ENCODE assay signal across 8 cellular contexts in genomic region chr4:112321768-112322684, GRCh38. TPM values are rescaled to one million over a fixed set of nuclear protein-coding genes. Genes with fewer than 3 reads are reported as not detected.
A peak's percentile ranks its signal among the peaks of the same experiment; 100 is the strongest.
DNase-seq lines count a peak whose midpoint lies in the region; ATAC-seq and TF ChIP-seq lines count a peak whose summit lies in the region.

No MANE protein-coding gene starts in this region.

- H4K20me1 ChIP-seq in DOHH2 (ENCODE audit: control insufficient read depth, insufficient read depth, low read depth, low read length): no peaks in the 10 kb centered on the region

- ATAC-seq in SK-N-SH treated with all-trans-retinoic acid at 6 μM for 48 hours (peak; percentile 74), GM21526 (IDR thresholded peaks at IDR 0.05; ENCODE audit: low FRiP score, unreplicated experiment) (no peak), GM21786 (IDR thresholded peaks at IDR 0.05; ENCODE audit: unreplicated experiment) (no peak)

- H3K36me3 ChIP-seq in DOHH2 (ENCODE audit: control insufficient read depth, low read length) (no peaks in the 10 kb centered on the region), cardiac muscle cell (no peaks in the 10 kb centered on the region)

- no peaks in the 10 kb centered on the region for H3K9me3 ChIP-seq in DOHH2 (ENCODE audit: control insufficient read depth, insufficient read depth, low read length)
- H3K9me3 ChIP-seq in cardiac muscle cell (ENCODE audit: low read depth): no peaks in the 10 kb centered on the region

- H3K9me2 ChIP-seq in DOHH2 (replicated peaks; ENCODE audit: control insufficient read depth, low read length): no peaks in the 10 kb centered on the region

- TF ChIP-seq CTCF in DOHH2 (IDR thresholded peaks at IDR 0.05; ENCODE audit: low read depth, low read length, poor library complexity, severe bottlenecking) (peak; percentile 94), cardiac muscle cell (IDR thresholded peaks at IDR 0.05; ENCODE audit: low read depth, low read length) (peak; percentile 90)

- H3K4me1 ChIP-seq in DOHH2 (ENCODE audit: control insufficient read depth, low read length): peaks cover 12% of the 10 kb centered on the region
- H3K4me1 ChIP-seq in cardiac muscle cell (ENCODE audit: low read depth): no peaks in the 10 kb centered on the region

- 0 out of 2 replicates have a peak, but pooled peaks cover 2% of the 10 kb centered on the region for H3F3A ChIP-seq in DOHH2 (ENCODE audit: control insufficient read depth, insufficient read depth)

- H3K27me3 ChIP-seq in DOHH2 (ENCODE audit: control insufficient read depth, low read length) (no peaks in the 10 kb centered on the region), cardiac muscle cell (peaks cover 17% of the 10 kb centered on the region)

- H3K4me3 ChIP-seq in DOHH2 (ENCODE audit: low read length): no peak overlapping the region; the same call in 1 of the 2 replicates
- no peak overlapping the region for H3K4me3 ChIP-seq in Jurkat, Clone E6-1 (ENCODE audit: low read length)
- no peak overlapping the region for H3K4me3 ChIP-seq in cardiac muscle cell

- no peak overlapping the region for H3K27ac ChIP-seq in DOHH2 (ENCODE audit: low read depth, low read length)
- H3K27ac ChIP-seq in cardiac muscle cell: no peak overlapping the region

- no peaks in the 10 kb centered on the region for H3K79me2 ChIP-seq in DOHH2 (ENCODE audit: control insufficient read depth, low read length)

- DNase-seq in Jurkat, Clone E6-1 (ENCODE audit: low read depth, low spot score): peak; percentile 70
- DNase-seq in activated naive CD4-positive, alpha-beta T cell treated with anti-CD3 and anti-CD28 coated beads, Interleukin-2, amount 50 U/mL, for 16 hours: peak; percentile 77
- DNase-seq in cardiac muscle cell (ENCODE audit: low read depth in 1 of 2, low spot score in 1 of 2) (peak; percentile 69 to 71), retina (peak; percentile 35)

- peak overlapping the region; percentile 19 for H3K4me2 ChIP-seq in DOHH2 (ENCODE audit: low read length)

TF ChIP-seq in SK-N-SH treated with all-trans-retinoic acid at 6 μM for 48 hours, 23 proteins besides CTCF, POLR2A, EP300 and RAD21:
- TF ChIP-seq RARB (CRISPR knock-in tag; IDR thresholded peaks at IDR 0.05): no peak
- no peak for TF ChIP-seq CREB5 (CRISPR knock-in tag; IDR thresholded peaks at IDR 0.05; ENCODE audit: low read depth)
- no peak for TF ChIP-seq OSR1 (CRISPR knock-in tag; IDR thresholded peaks at IDR 0.05)
- no peak for TF ChIP-seq POU6F1 (CRISPR knock-in tag; IDR thresholded peaks at IDR 0.05; ENCODE audit: borderline replicate concordance, low read depth)
- TF ChIP-seq CSRNP3 (CRISPR knock-in tag; IDR thresholded peaks at IDR 0.05): no peak
- no peak for TF ChIP-seq ARNTL (CRISPR knock-in tag; IDR thresholded peaks at IDR 0.05; ENCODE audit: borderline replicate concordance, low read depth)

RNA-seq across cellular contexts. Expression of gene ALPK1, which starts 24.9 kb away (rescaled TPM):
- polyA plus RNA-seq in Jurkat, Clone E6-1 (2012; ENCODE audit: insufficient read depth, insufficient read length): 0.74 TPM
- 0.53 and 0.80 TPM in 2 replicates for total RNA-seq in cardiac muscle cell
- 0.56 and 1.6 TPM in 2 replicates for polyA plus RNA-seq in cardiac muscle cell

RNA-seq across cellular contexts. Expression of gene TIFA, which starts 36.3 kb away (rescaled TPM):
- polyA plus RNA-seq in Jurkat, Clone E6-1 (2012; ENCODE audit: insufficient read depth, insufficient read length): 17.0 TPM
- total RNA-seq in cardiac muscle cell: 2.5 and 2.7 TPM in 2 replicates
- polyA plus RNA-seq in cardiac muscle cell: 6.5 and 11.0 TPM in 2 replicates
